In genomic region chr12:53173085-53173715, GRCh38 we compare ENCODE assay signal across 1 cellular context.
TF ChIP-seq lines count a peak whose summit lies in the region.

No MANE protein-coding gene starts in this region.

TF ChIP-seq in HCT116, 20 proteins besides CTCF, POLR2A, EP300 and RAD21 (continued from another document):
- TF ChIP-seq YY1 (IDR thresholded peaks at IDR 0.05; ENCODE audit: extremely low read depth, insufficient replicate concordance, low read depth, low read length), result no peak
- TF ChIP-seq EZH2phosphoT487 (IDR thresholded peaks at IDR 0.05; ENCODE audit: borderline replicate concordance), result no peak
- TF ChIP-seq CBX3 (IDR thresholded peaks at IDR 0.05; ENCODE audit: low read depth), result no peak
- TF ChIP-seq MAX (IDR thresholded peaks at IDR 0.05), result no peak
- no peak for TF ChIP-seq SP1 (IDR thresholded peaks at IDR 0.05; ENCODE audit: low read depth)
- TF ChIP-seq CEBPB (IDR thresholded peaks at IDR 0.05; ENCODE audit: low read depth), result no peak
- no peak for TF ChIP-seq POLR2AphosphoS5 (IDR thresholded peaks at IDR 0.05; ENCODE audit: low read depth, low read length)
- no peak for TF ChIP-seq ATF3 (IDR thresholded peaks at IDR 0.05)
- TF ChIP-seq ZFX (IDR thresholded peaks at IDR 0.05), result no peak
- no peak for TF ChIP-seq JUND (IDR thresholded peaks at IDR 0.05)
- no peak for TF ChIP-seq SIN3A (IDR thresholded peaks at IDR 0.05; ENCODE audit: low read depth)
- no peak for TF ChIP-seq ELF1 (IDR thresholded peaks at IDR 0.05; ENCODE audit: borderline replicate concordance, low read depth)
- no peak for TF ChIP-seq EGR1 (IDR thresholded peaks at IDR 0.05; ENCODE audit: low read depth)
